7 cellular contexts compared by ENCODE assay signal in the genomic region with DNA sequence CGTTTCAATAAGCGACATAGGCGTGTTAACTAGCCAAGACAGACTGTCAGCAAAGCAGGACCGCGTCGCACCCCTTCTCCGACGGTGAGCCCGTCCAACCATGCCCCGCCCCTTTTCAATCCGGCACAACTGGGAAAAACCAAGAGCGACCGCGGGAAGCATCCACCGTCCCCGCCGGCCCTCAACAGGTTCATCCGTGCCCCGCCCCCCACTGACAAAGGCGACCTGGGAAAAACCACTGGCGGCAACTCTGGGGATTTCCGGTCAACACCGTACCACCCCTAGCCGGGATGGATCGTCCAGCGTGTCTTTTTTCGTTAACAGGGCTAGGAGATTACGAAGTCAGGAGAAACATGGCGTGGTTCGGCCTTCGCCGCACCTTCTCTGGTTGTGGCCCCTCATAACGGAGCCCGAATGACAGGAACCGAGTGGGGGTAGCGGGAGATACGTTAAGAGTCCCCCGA.
A peak's percentile ranks its signal among the peaks of the same experiment; 100 is the strongest.
DNase-seq lines count a peak whose midpoint lies in the region; ATAC-seq and TF ChIP-seq lines count a peak whose summit lies in the region.

No MANE protein-coding gene starts in this region.

- peak; percentile 11 for ATAC-seq in HG03097 (IDR thresholded peaks at IDR 0.05; ENCODE audit: low FRiP score, unreplicated experiment)

- in situ Hi-C loops in GM13976 (cut with MboI; ENCODE audit: low sequenced_read_pairs, unreplicated experiment) = no loop called here

- H3K27ac ChIP-seq in coronary artery = peak overlapping the region; percentile 83 to 96

- H3K4me3 ChIP-seq in WI38 (ENCODE audit: low read depth, low read length) (peak overlapping the region; percentile 77), coronary artery (peak overlapping the region; percentile 75)

- TF ChIP-seq CTCF in GM13976 (IDR thresholded peaks at IDR 0.05; ENCODE audit: borderline replicate concordance, control extremely low read depth, extremely low read depth, insufficient read depth, missing control alignments) = no peak
- TF ChIP-seq CTCF in WI38 (IDR thresholded peaks at IDR 0.05; ENCODE audit: low read depth, low read length) = no peak
- no peak for TF ChIP-seq CTCF in coronary artery (IDR thresholded peaks at IDR 0.05)

- DNase-seq in GM13976 (ENCODE audit: low spot score) (peak; percentile 44), NCI-H2196 treated with DMSO at 0.1 percent for 48 hours (lab: John Stamatoyannopoulos, UW; ENCODE audit: unreplicated experiment) (peak; percentile 53), coronary artery (ENCODE audit: low spot score) (no peak), kidney glomerular epithelial cell (lab: John Stamatoyannopoulos, UW) (peak; percentile 27)
- peak; percentile 66 for DNase-seq in stimulated activated CD4-positive, alpha-beta T cell treated with anti-CD3 and anti-CD28 coated beads, Interleukin-1b, Interleukin-23, amount 100 ng/mL, for 48 hours
